ENCODE assay signal across 8 cellular contexts in the genomic region with DNA sequence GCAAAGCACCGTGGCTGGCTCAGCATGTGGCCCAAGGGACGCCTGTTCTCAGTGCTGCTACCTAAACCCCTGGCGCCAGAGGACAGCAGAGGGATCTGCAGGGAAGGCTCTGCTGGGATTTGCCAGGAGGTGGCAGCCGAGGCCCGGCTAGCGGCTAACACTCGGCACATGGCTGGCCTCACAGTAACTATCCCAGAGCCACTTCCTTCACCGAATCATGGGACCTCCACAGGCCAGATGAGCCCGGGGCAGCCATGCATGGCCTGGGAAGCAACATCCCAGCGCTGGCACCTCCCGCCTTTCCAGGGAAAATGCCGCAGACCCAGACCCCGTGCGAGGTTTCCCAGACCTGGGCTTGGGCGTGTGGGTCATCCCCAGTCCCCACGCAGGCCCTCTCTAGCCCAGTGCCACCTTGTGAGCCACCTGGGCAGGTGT. TPM values are rescaled to one million over a fixed set of nuclear protein-coding genes. Genes with fewer than 3 reads are reported as not detected.
DNase-seq lines count a peak whose midpoint lies in the region; ATAC-seq and TF ChIP-seq lines count a peak whose summit lies in the region.

No MANE protein-coding gene starts in this region.

- no peaks in the 10 kb centered on the region for H3K36me3 Mint-ChIP-seq in activated B cell treated with CpG ODN at 0.5 μM for 24 hours (ENCODE audit: low read depth)
- peaks cover 1% of the 10 kb centered on the region for H3K36me3 Mint-ChIP-seq in central memory CD8-positive, alpha-beta T cell (ENCODE audit: insufficient read depth)

- H3K27me3 ChIP-seq in kidney epithelial cell (ENCODE audit: control insufficient read depth, insufficient read depth, low read length), result no peaks in the 10 kb centered on the region

- intact Hi-C loops in activated B cell treated with CpG ODN at 0.5 μM for 24 hours (cut with micrococcal nuclease), result loop anchor here (1.0 to 5.0 kb wide), 4 partner anchors 129 to 415 kb away; no protein-coding TSS in a partner anchor

- peaks cover 2% of the 10 kb centered on the region for H3K4me1 Mint-ChIP-seq in activated B cell treated with CpG ODN at 0.5 μM for 24 hours
- peaks cover 6% of the 10 kb centered on the region for H3K4me1 Mint-ChIP-seq in central memory CD8-positive, alpha-beta T cell

- POLR2A ChIA-PET in activated B cell treated with CpG ODN at 0.5 μM for 24 hours (lab: Charles Lee), result no interaction called here

- DNase-seq in DMS53 (lab: John Stamatoyannopoulos, UW) (peak; percentile 85), M059J (ENCODE audit: low read depth) (peak; percentile 65), activated B cell treated with CpG ODN at 0.5 μM for 24 hours (peak; percentile 43), kidney epithelial cell (ENCODE audit: low read depth) (peak; percentile 43), NCI-H1436 (lab: John Stamatoyannopoulos, UW) (no peak)
- DNase-seq in central memory CD8-positive, alpha-beta T cell (ENCODE audit: low spot score in 2 of 2), result peak; percentile 32 to 46
- DNase-seq in stimulated activated CD4-positive, alpha-beta T cell treated with anti-CD3 and anti-CD28 coated beads, Interleukin-2, amount 100 ng/mL, for 24 hours, result peak; percentile 70 to 77

- peaks cover 3% of the 10 kb centered on the region for H3K9me3 Mint-ChIP-seq in activated B cell treated with CpG ODN at 0.5 μM for 24 hours
- peaks cover 4% of the 10 kb centered on the region for H3K9me3 Mint-ChIP-seq in central memory CD8-positive, alpha-beta T cell

- H3K4me3 Mint-ChIP-seq in activated B cell treated with CpG ODN at 0.5 μM for 24 hours, result no peak overlapping the region
- no peak overlapping the region for H3K4me3 Mint-ChIP-seq in central memory CD8-positive, alpha-beta T cell

- no peaks in the 10 kb centered on the region for H3K27me3 Mint-ChIP-seq in activated B cell treated with CpG ODN at 0.5 μM for 24 hours
- H3K27me3 Mint-ChIP-seq in central memory CD8-positive, alpha-beta T cell, result no peaks in the 10 kb centered on the region

- no peak overlapping the region for H3K4me3 ChIP-seq in kidney epithelial cell (ENCODE audit: low read depth, low read length)

- no peak overlapping the region for H3K27ac Mint-ChIP-seq in activated B cell treated with CpG ODN at 0.5 μM for 24 hours
- no peak overlapping the region for H3K27ac Mint-ChIP-seq in central memory CD8-positive, alpha-beta T cell (ENCODE audit: low read depth)

- TF ChIP-seq CTCF in activated B cell treated with CpG ODN at 0.5 μM for 24 hours (IDR thresholded peaks at IDR 0.05) (no peak), kidney epithelial cell (IDR thresholded peaks at IDR 0.05; ENCODE audit: insufficient read depth, low read length, poor library complexity, severe bottlenecking) (peak; percentile 100)

- H3K36me3 ChIP-seq in kidney epithelial cell (ENCODE audit: control insufficient read depth, insufficient read depth, low read length), result no peaks in the 10 kb centered on the region

- CTCF ChIA-PET in activated B cell treated with CpG ODN at 0.5 μM for 24 hours (lab: Charles Lee), result interaction anchor here (1.0 to 1.3 kb wide), 2 partner anchors 128 to 130 kb away, joined by 5 to 6 read pairs; no protein-coding TSS in a partner anchor

- ATAC-seq in GM21576 (IDR thresholded peaks at IDR 0.05; ENCODE audit: unreplicated experiment) (peak; percentile 78), activated B cell treated with CpG ODN at 0.5 μM for 24 hours (ENCODE audit: low read depth) (peak; percentile 97)
- ATAC-seq in central memory CD8-positive, alpha-beta T cell (replicated peaks; ENCODE audit: extremely low read depth, poor library complexity, severe bottlenecking), result peak; percentile 62

RNA-seq across cellular contexts. Expression of gene DPYSL4, which starts 36.4 kb away (rescaled TPM):
- 4.8 and 6.0 TPM in 2 replicates for total RNA-seq in M059J (2014; rRNA removed; shearing (Covaris generic))
- total RNA-seq in activated B cell treated with CpG ODN at 0.5 μM for 24 hours (0.53 and 0.78 TPM in 2 replicates), kidney epithelial cell (15.3 and 21.5 TPM in 2 replicates)
